In genomic region chr1:160455153-160455517, GRCh38 we compare ENCODE assay signal across 28 cellular contexts. TPM values are rescaled to one million over a fixed set of nuclear protein-coding genes. Genes with fewer than 3 reads are reported as not detected.
DNase-seq lines count a peak whose midpoint lies in the region; ATAC-seq and TF ChIP-seq lines count a peak whose summit lies in the region.
"Had no signal": no experiment of that assay in that cellular context is flagged by ENCODE, and none has a peak within 500 bp of the region (broad histone marks: within the 10 kb centered on the region; RNA-seq: fewer than 3 reads in every experiment).

No MANE protein-coding gene starts in this region.

- peaks cover 23% of the 10 kb centered on the region for H3K4me1 ChIP-seq in CD8-positive, alpha-beta T cell (ENCODE audit: insufficient read depth, low read length)
- peaks cover 13 to 32% of the 10 kb centered on the region in 2 donors for H3K4me1 ChIP-seq in naive thymus-derived CD4-positive, alpha-beta T cell (ENCODE audit: control insufficient read depth in 2 of 2, insufficient read depth in 2 of 2, low read length in 2 of 2)
- no peaks in the 10 kb centered on the region for H3K4me1 ChIP-seq in mesendoderm (ENCODE audit: control insufficient read depth, low read depth, low read length)
- H3K4me1 ChIP-seq: Caco-2, prostate gland had no signal

- POLR2A ChIA-PET in CD8-positive, alpha-beta T cell (lab: Charles Lee), result interaction anchor here (1.1 kb wide), 1 partner anchor 17 kb away, joined by 3 read pairs; no protein-coding TSS in a partner anchor
- POLR2A ChIA-PET in naive thymus-derived CD4-positive, alpha-beta T cell (lab: Charles Lee), result interaction anchor here (0.6 to 1.7 kb wide), 5 partner anchors 8 to 128 kb away, joined by 3 to 6 read pairs (median 3); no protein-coding TSS in a partner anchor

- no peak overlapping the region for H3K4me2 ChIP-seq in mesendoderm (ENCODE audit: low read length)

- no peaks in the 10 kb centered on the region for H3K27me3 Mint-ChIP-seq in activated CD4-positive, alpha-beta T cell treated with anti-CD3 and anti-CD28 coated beads, Interleukin-2, amount 10 ng/mL, durations not matched to agents 24 days and 14 days
- H3K27me3 Mint-ChIP-seq in CD8-positive, alpha-beta T cell (ENCODE audit: low read depth), result no peaks in the 10 kb centered on the region
- no peaks in the 10 kb centered on the region for H3K27me3 Mint-ChIP-seq in activated T-helper 1 cell treated with anti-CD3 and anti-CD28 coated beads, Interleukin-12 subunit alpha, Interleukin-12 subunit beta, Interleukin-2, Interleukin-4 antibody, amounts not matched to agents 30 ng/mL and 10 ng/mL and 1 ng/mL, durations not matched to agents 14 hours and 24 hours and 36 hours (ENCODE audit: insufficient read depth)
- no peaks in the 10 kb centered on the region for H3K27me3 Mint-ChIP-seq in naive thymus-derived CD4-positive, alpha-beta T cell
- H3K27me3 Mint-ChIP-seq: type B pancreatic cell had no signal

- DNase-seq in activated CD4-positive, alpha-beta T cell treated with anti-CD3 and anti-CD28 coated beads, Interleukin-2, amount 10 ng/mL, durations not matched to agents 24 days and 14 days, result peak; percentile 60
- DNase-seq in activated CD4-positive, alpha-beta T cell treated with anti-CD3 and anti-CD28 coated beads, Interleukin-2, amount 50 U/mL, for 48 hours, result no peak
- no peak for DNase-seq in CD8-positive, alpha-beta T cell
- no peak for DNase-seq in activated T-helper 1 cell treated with anti-CD3 and anti-CD28 coated beads, Interleukin-12 subunit alpha, Interleukin-12 subunit beta, Interleukin-2, Interleukin-4 antibody, amounts not matched to agents 30 ng/mL and 10 ng/mL and 1 ng/mL, durations not matched to agents 14 hours and 24 hours and 36 hours (ENCODE audit: low spot score)
- peak in 1 of 9 donors; percentile 15 for DNase-seq in naive thymus-derived CD4-positive, alpha-beta T cell
- no peak for DNase-seq in mesendoderm
- DNase-seq: activated CD8-positive, alpha-beta memory T cell treated with anti-CD3 and anti-CD28 coated beads for 24 hours; AML-193; amniotic stem cell; Caco-2; DND-41; effector CD4-positive, alpha-beta T cell; erythroblast; head of caudate nucleus; kidney glomerular epithelial cell; NCI-H1694; NCI-H2171; NCI-H526; SJCRH30 had no signal

- no peak overlapping the region for H3K56ac ChIP-seq in mesendoderm (ENCODE audit: low read length)

- H3K9ac ChIP-seq in mesendoderm (ENCODE audit: low read length), result no peak overlapping the region

- no peaks in the 10 kb centered on the region for H3K9me3 ChIP-seq in CD8-positive, alpha-beta T cell (ENCODE audit: low read length)
- no peaks in the 10 kb centered on the region for H3K9me3 ChIP-seq in naive thymus-derived CD4-positive, alpha-beta T cell (ENCODE audit: control insufficient read depth in 2 of 3, low read length in 3 of 3)
- H3K9me3 ChIP-seq: Caco-2, neutrophil, prostate gland, SJCRH30 had no signal

- H3K23ac ChIP-seq in mesendoderm (ENCODE audit: low read length), result no peak overlapping the region

- H3K27ac ChIP-seq in CD8-positive, alpha-beta T cell (ENCODE audit: low read depth, low read length), result no peak overlapping the region
- no peak overlapping the region for H3K27ac ChIP-seq in naive thymus-derived CD4-positive, alpha-beta T cell (ENCODE audit: low read depth, low read length)
- H3K27ac ChIP-seq in mesendoderm (ENCODE audit: low read depth, low read length), result no peak overlapping the region
- H3K27ac ChIP-seq: neutrophil, prostate gland, SJCRH30, VCaP had no signal

- H3K9me3 Mint-ChIP-seq in activated CD4-positive, alpha-beta T cell treated with anti-CD3 and anti-CD28 coated beads, Interleukin-2, amount 10 ng/mL, durations not matched to agents 24 days and 14 days, result peaks cover 4% of the 10 kb centered on the region
- no peaks in the 10 kb centered on the region for H3K9me3 Mint-ChIP-seq in CD8-positive, alpha-beta T cell
- peaks cover 3% of the 10 kb centered on the region for H3K9me3 Mint-ChIP-seq in activated T-helper 1 cell treated with anti-CD3 and anti-CD28 coated beads, Interleukin-12 subunit alpha, Interleukin-12 subunit beta, Interleukin-2, Interleukin-4 antibody, amounts not matched to agents 30 ng/mL and 10 ng/mL and 1 ng/mL, durations not matched to agents 14 hours and 24 hours and 36 hours
- peaks cover 0 to 5% (median 0%) of the 10 kb centered on the region in 11 donors for H3K9me3 Mint-ChIP-seq in naive thymus-derived CD4-positive, alpha-beta T cell

- no peak overlapping the region for H2BK120ac ChIP-seq in mesendoderm (ENCODE audit: low read depth, low read length)

- H3K4ac ChIP-seq in mesendoderm (ENCODE audit: low read depth, low read length), result no peak overlapping the region

- no peak for ATAC-seq in CD8-positive, alpha-beta T cell
- ATAC-seq in naive thymus-derived CD4-positive, alpha-beta T cell, result peak; percentile 27
- ATAC-seq in GM18517 (IDR thresholded peaks at IDR 0.05; ENCODE audit: unreplicated experiment), result no peak
- ATAC-seq in HG03521 (IDR thresholded peaks at IDR 0.05; ENCODE audit: unreplicated experiment), result no peak

- H3K27me3 ChIP-seq in CD8-positive, alpha-beta T cell (ENCODE audit: insufficient read depth, low read length), result no peaks in the 10 kb centered on the region
- H3K27me3 ChIP-seq in naive thymus-derived CD4-positive, alpha-beta T cell (ENCODE audit: control insufficient read depth in 2 of 2, insufficient read depth in 2 of 2, low read length in 2 of 2), result no peaks in the 10 kb centered on the region
- no peaks in the 10 kb centered on the region for H3K27me3 ChIP-seq in mesendoderm (ENCODE audit: insufficient read depth, low read length, poor library complexity)
- H3K27me3 ChIP-seq: neutrophil had no signal

- intact Hi-C loops in activated CD4-positive, alpha-beta T cell treated with anti-CD3 and anti-CD28 coated beads, Interleukin-2, amount 10 ng/mL, durations not matched to agents 24 days and 14 days (cut with micrococcal nuclease), result loop anchor here (2.0 kb wide), 2 partner anchors 16 to 172 kb away; no protein-coding TSS in a partner anchor
- intact Hi-C loops in CD8-positive, alpha-beta T cell (cut with DNase I, micrococcal nuclease), result no loop called here
- intact Hi-C loops in activated T-helper 1 cell treated with anti-CD3 and anti-CD28 coated beads, Interleukin-12 subunit alpha, Interleukin-12 subunit beta, Interleukin-2, Interleukin-4 antibody, amounts not matched to agents 30 ng/mL and 10 ng/mL and 1 ng/mL, durations not matched to agents 14 hours and 24 hours and 36 hours (cut with micrococcal nuclease), result no loop called here
- intact Hi-C loops in naive thymus-derived CD4-positive, alpha-beta T cell (cut with micrococcal nuclease), result no loop called here

- no peak overlapping the region for H4K8ac ChIP-seq in mesendoderm (ENCODE audit: low read depth, low read length)

- no peaks in the 10 kb centered on the region for H3K36me3 ChIP-seq in CD8-positive, alpha-beta T cell (ENCODE audit: insufficient read depth, low read length)
- no peaks in the 10 kb centered on the region for H3K36me3 ChIP-seq in naive thymus-derived CD4-positive, alpha-beta T cell (ENCODE audit: control insufficient read depth in 2 of 3, insufficient read depth in 3 of 3, low read length in 3 of 3)
- H3K36me3 ChIP-seq in mesendoderm (ENCODE audit: control insufficient read depth, insufficient read depth, low read length), result no peaks in the 10 kb centered on the region
- H3K36me3 ChIP-seq: neutrophil, prostate gland, SJCRH30 had no signal

- H3K79me2 ChIP-seq in mesendoderm (ENCODE audit: control insufficient read depth, insufficient read depth, low read length), result no peaks in the 10 kb centered on the region

- H3K4me3 Mint-ChIP-seq in activated CD4-positive, alpha-beta T cell treated with anti-CD3 and anti-CD28 coated beads, Interleukin-2, amount 10 ng/mL, durations not matched to agents 24 days and 14 days, result peak overlapping the region; percentile 68
- H3K4me3 Mint-ChIP-seq in CD8-positive, alpha-beta T cell, result peak overlapping the region; percentile 23
- peak overlapping the region; percentile 23 for H3K4me3 Mint-ChIP-seq in activated T-helper 1 cell treated with anti-CD3 and anti-CD28 coated beads, Interleukin-12 subunit alpha, Interleukin-12 subunit beta, Interleukin-2, Interleukin-4 antibody, amounts not matched to agents 30 ng/mL and 10 ng/mL and 1 ng/mL, durations not matched to agents 14 hours and 24 hours and 36 hours
- H3K4me3 Mint-ChIP-seq in naive thymus-derived CD4-positive, alpha-beta T cell, result peak overlapping the region in 9 of 10 donors; percentile 14 to 73 (median 54)
- H3K4me3 Mint-ChIP-seq: type B pancreatic cell had no signal

- H3K79me1 ChIP-seq in mesendoderm (ENCODE audit: low read length), result no peaks in the 10 kb centered on the region

- TF ChIP-seq CTCF in CD8-positive, alpha-beta T cell (IDR thresholded peaks at IDR 0.05), result no peak

- no peak overlapping the region for H2AK5ac ChIP-seq in mesendoderm (ENCODE audit: low read length)

- no peak overlapping the region for H3K4me3 ChIP-seq in CD8-positive, alpha-beta T cell (ENCODE audit: low read depth, low read length)
- H3K4me3 ChIP-seq in naive thymus-derived CD4-positive, alpha-beta T cell (ENCODE audit: low read length), result no peak overlapping the region
- H3K4me3 ChIP-seq in mesendoderm (ENCODE audit: low read length), result no peak overlapping the region
- H3K4me3 ChIP-seq: prostate gland, SJCRH30 had no signal

- no peak overlapping the region for H2BK15ac ChIP-seq in mesendoderm (replicated peaks; ENCODE audit: low read depth)

- H4K5ac ChIP-seq in mesendoderm (ENCODE audit: low read length), result no peak overlapping the region

- peaks cover 12% of the 10 kb centered on the region for H3K36me3 Mint-ChIP-seq in activated CD4-positive, alpha-beta T cell treated with anti-CD3 and anti-CD28 coated beads, Interleukin-2, amount 10 ng/mL, durations not matched to agents 24 days and 14 days (ENCODE audit: low read depth)
- no peaks in the 10 kb centered on the region for H3K36me3 Mint-ChIP-seq in CD8-positive, alpha-beta T cell
- peaks cover 10% of the 10 kb centered on the region for H3K36me3 Mint-ChIP-seq in activated T-helper 1 cell treated with anti-CD3 and anti-CD28 coated beads, Interleukin-12 subunit alpha, Interleukin-12 subunit beta, Interleukin-2, Interleukin-4 antibody, amounts not matched to agents 30 ng/mL and 10 ng/mL and 1 ng/mL, durations not matched to agents 14 hours and 24 hours and 36 hours (ENCODE audit: low read depth)
- peaks cover 0 to 14% (median 0%) of the 10 kb centered on the region in 5 donors for H3K36me3 Mint-ChIP-seq in naive thymus-derived CD4-positive, alpha-beta T cell
- H3K36me3 Mint-ChIP-seq: type B pancreatic cell had no signal

- no peak overlapping the region for H3K18ac ChIP-seq in mesendoderm (ENCODE audit: low read length)

- H3K27ac Mint-ChIP-seq in activated CD4-positive, alpha-beta T cell treated with anti-CD3 and anti-CD28 coated beads, Interleukin-2, amount 10 ng/mL, durations not matched to agents 24 days and 14 days, result peak overlapping the region; percentile 96
- H3K27ac Mint-ChIP-seq in CD8-positive, alpha-beta T cell, result peak overlapping the region; percentile 12
- H3K27ac Mint-ChIP-seq in activated T-helper 1 cell treated with anti-CD3 and anti-CD28 coated beads, Interleukin-12 subunit alpha, Interleukin-12 subunit beta, Interleukin-2, Interleukin-4 antibody, amounts not matched to agents 30 ng/mL and 10 ng/mL and 1 ng/mL, durations not matched to agents 14 hours and 24 hours and 36 hours, result peak overlapping the region; percentile 79
- peak overlapping the region; percentile 37 to 87 (median 80) for H3K27ac Mint-ChIP-seq in naive thymus-derived CD4-positive, alpha-beta T cell
- H3K27ac Mint-ChIP-seq: type B pancreatic cell had no signal

- H2BK5ac ChIP-seq in mesendoderm (ENCODE audit: low read length), result no peak overlapping the region

- WGBS in mesendoderm (ENCODE audit: extremely low coverage, insufficient coverage, low lambda C conversion rate), result no CpG with 5 or more reads among the region's 1 CpG

- CTCF ChIA-PET in CD8-positive, alpha-beta T cell (lab: Charles Lee), result interaction anchor here (1.0 to 1.2 kb wide), 2 partner anchors 9 to 25 kb away, joined by 3 to 5 read pairs; no protein-coding TSS in a partner anchor
- CTCF ChIA-PET in naive thymus-derived CD4-positive, alpha-beta T cell (lab: Charles Lee), result interaction anchor here (0.8 kb wide), 1 partner anchor 312 kb away, joined by 3 read pairs; no protein-coding TSS in a partner anchor

- peaks cover 72% of the 10 kb centered on the region for H3K4me1 Mint-ChIP-seq in activated CD4-positive, alpha-beta T cell treated with anti-CD3 and anti-CD28 coated beads, Interleukin-2, amount 10 ng/mL, durations not matched to agents 24 days and 14 days
- peaks cover 57% of the 10 kb centered on the region for H3K4me1 Mint-ChIP-seq in CD8-positive, alpha-beta T cell (ENCODE audit: low read depth)
- peaks cover 83% of the 10 kb centered on the region for H3K4me1 Mint-ChIP-seq in activated T-helper 1 cell treated with anti-CD3 and anti-CD28 coated beads, Interleukin-12 subunit alpha, Interleukin-12 subunit beta, Interleukin-2, Interleukin-4 antibody, amounts not matched to agents 30 ng/mL and 10 ng/mL and 1 ng/mL, durations not matched to agents 14 hours and 24 hours and 36 hours (ENCODE audit: low read depth)
- peaks cover 20 to 84% (median 72%) of the 10 kb centered on the region in 7 donors for H3K4me1 Mint-ChIP-seq in naive thymus-derived CD4-positive, alpha-beta T cell

RNA-seq across cellular contexts. Expression of gene VANGL2, which starts 54.8 kb away (rescaled TPM):
- total RNA-seq in activated CD4-positive, alpha-beta T cell treated with anti-CD3 and anti-CD28 coated beads, Interleukin-2, amount 10 ng/mL, durations not matched to agents 24 days and 14 days, result 0.02 and 0.05 TPM in 2 replicates
- total RNA-seq in CD8-positive, alpha-beta T cell, result not detected
- total RNA-seq in activated T-helper 1 cell treated with anti-CD3 and anti-CD28 coated beads, Interleukin-12 subunit alpha, Interleukin-12 subunit beta, Interleukin-2, Interleukin-4 antibody, amounts not matched to agents 30 ng/mL and 10 ng/mL and 1 ng/mL, durations not matched to agents 14 hours and 24 hours and 36 hours, result not detected in 2 replicates
- total RNA-seq in naive thymus-derived CD4-positive, alpha-beta T cell, result under 1 TPM in 2 of 5 experiments, not detected in 3; 0.05 to 0.13 TPM
- polyA plus RNA-seq in naive thymus-derived CD4-positive, alpha-beta T cell, result not detected
- polyA plus RNA-seq in mesendoderm (2013, experiment 1 of 2), result 36.5 TPM
- polyA plus RNA-seq in mesendoderm (2013, experiment 2 of 2), result 35.7 TPM
- total RNA-seq: fibroblast of villous mesenchyme; lung microvascular endothelial cell; T-helper 2 cell treated with Interferon-gamma antibody and Interleukin-4, amounts not matched to agents 100 ng/mL and 5 ng/mL, for 36 hours had no signal

Comparison
In these comparisons a context has a peak if more than half of its experiments do, and no peak if none do; other contexts are left out.
1. H3K27ac Mint-ChIP-seq: peak in every context shown above with its lines; median percentile 96 in activated CD4-positive, alpha-beta T cell treated with anti-CD3 and anti-CD28 coated beads, Interleukin-2, amount 10 ng/mL, durations not matched to agents 24 days and 14 days; 80 in naive thymus-derived CD4-positive, alpha-beta T cell; 79 in activated T-helper 1 cell treated with anti-CD3 and anti-CD28 coated beads, Interleukin-12 subunit alpha, Interleukin-12 subunit beta, Interleukin-2, Interleukin-4 antibody, amounts not matched to agents 30 ng/mL and 10 ng/mL and 1 ng/mL, durations not matched to agents 14 hours and 24 hours and 36 hours; 12 in CD8-positive, alpha-beta T cell.